16 cellular contexts compared by ENCODE assay signal in the genomic region with DNA sequence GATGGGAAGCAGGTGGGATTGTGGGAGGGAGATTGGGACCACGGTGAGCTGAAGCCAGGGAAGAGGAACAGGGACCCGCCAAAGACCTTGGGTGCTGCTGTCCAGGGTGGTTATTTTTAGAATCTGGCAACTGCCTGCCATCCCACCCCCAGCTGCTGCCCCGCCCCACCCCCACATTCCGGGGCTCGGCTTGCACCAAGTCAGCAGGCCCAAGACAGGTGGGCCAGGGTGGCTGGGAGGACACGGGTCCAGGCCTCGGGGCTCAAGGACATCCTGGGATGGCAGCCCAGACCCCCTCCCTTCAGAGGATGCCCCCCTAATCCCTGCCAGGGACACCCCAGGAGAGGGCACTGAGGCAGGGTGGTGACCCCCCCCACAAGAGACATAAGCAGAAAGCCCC. TPM values are rescaled to one million over a fixed set of nuclear protein-coding genes. Genes with fewer than 3 reads are reported as not detected.
DNase-seq lines count a peak whose midpoint lies in the region; ATAC-seq, FAIRE-seq and TF ChIP-seq lines count a peak whose summit lies in the region.
"Had no signal": no experiment of that assay in that cellular context is flagged by ENCODE, and none has a peak within 500 bp of the region (broad histone marks: within the 10 kb centered on the region; RNA-seq: fewer than 3 reads in every experiment).

No MANE protein-coding gene starts in this region.

- FAIRE-seq in frontal cortex (lab: Jason Lieb, UNC): no peak
- FAIRE-seq: D721Med had no signal

- no peak overlapping the region for H3K4me3 Mint-ChIP-seq in endodermal cell
- H3K4me3 Mint-ChIP-seq: CD4-positive, alpha-beta memory T cell had no signal

- no peak overlapping the region for H3K27ac ChIP-seq in BLaER1 treated with 17β-estradiol and CSF1 and Interleukin-3, amounts not matched to agents 10 nM and 100 nM
- H3K27ac ChIP-seq in endodermal cell (ENCODE audit: low read depth, low read length) (no peak overlapping the region), psoas muscle (peak overlapping the region; percentile 97)
- H3K27ac ChIP-seq: SJSA1 had no signal

- H3K27me3 Mint-ChIP-seq in endodermal cell (ENCODE audit: insufficient read depth): peaks cover 26% of the 10 kb centered on the region

- H3K27me3 ChIP-seq in BLaER1 treated with 17β-estradiol and CSF1 and Interleukin-3, amounts not matched to agents 10 nM and 100 nM: peaks cover 0 to 18% (median 0%) of the 10 kb centered on the region in 11 experiments; a peak in 4 of 22 replicates
- H3K27me3 ChIP-seq in endodermal cell (ENCODE audit: control insufficient read depth, insufficient read depth, low read length, poor library complexity, severe bottlenecking) (peaks cover 7% of the 10 kb centered on the region), psoas muscle (ENCODE audit: insufficient read depth in 3 of 3, low read length in 2 of 3) (no peaks in the 10 kb centered on the region)
- H3K27me3 ChIP-seq: SJSA1 had no signal

- peak; percentile 55 for ATAC-seq in left ventricle myocardium superior
- peak; percentile 56 to 63 (median 59) for ATAC-seq in psoas muscle
- no peak for ATAC-seq in GM21447 (IDR thresholded peaks at IDR 0.05; ENCODE audit: unreplicated experiment)

- H3K9me3 ChIP-seq in BLaER1 treated with 17β-estradiol and CSF1 and Interleukin-3, amounts not matched to agents 10 nM and 100 nM (replicated peaks in 1 of 11): no peaks in the 10 kb centered on the region
- no peaks in the 10 kb centered on the region for H3K9me3 ChIP-seq in endodermal cell (ENCODE audit: control insufficient read depth, low read length)
- H3K9me3 ChIP-seq in psoas muscle: no peaks in the 10 kb centered on the region
- H3K9me3 ChIP-seq: SJSA1 had no signal

- H3K27ac Mint-ChIP-seq in endodermal cell: peak overlapping the region; percentile 12
- H3K27ac Mint-ChIP-seq: CD4-positive, alpha-beta memory T cell had no signal

- peaks cover 0 to 6% (median 0%) of the 10 kb centered on the region in 11 experiments; a peak in 1 of 22 replicates for H4K20me1 ChIP-seq in BLaER1 treated with 17β-estradiol and CSF1 and Interleukin-3, amounts not matched to agents 10 nM and 100 nM

- DNase-seq in endodermal cell: no peak
- peak; percentile 80 for DNase-seq in left ventricle myocardium superior
- DNase-seq in psoas muscle: peak; percentile 69 to 86
- no peak for DNase-seq in frontal cortex (ENCODE audit: low spot score in 2 of 2)
- DNase-seq in NCI-H774 (lab: John Stamatoyannopoulos, UW): no peak
- DNase-seq in NCI-H2196 treated with DMSO at 0.1 percent for 48 hours (lab: John Stamatoyannopoulos, UW; ENCODE audit: unreplicated experiment): no peak
- DNase-seq: CD4-positive, alpha-beta memory T cell; Kasumi-1; NCI-H187; NCI-H446 treated with DMSO at 0.1 percent for 48 hours had no signal

- H3K36me3 ChIP-seq in BLaER1 treated with 17β-estradiol and CSF1 and Interleukin-3, amounts not matched to agents 10 nM and 100 nM: no peaks in the 10 kb centered on the region
- H3K36me3 ChIP-seq in endodermal cell (ENCODE audit: control insufficient read depth, insufficient read depth, low read length) (no peaks in the 10 kb centered on the region), psoas muscle (ENCODE audit: insufficient read depth in 1 of 2, low read depth in 1 of 2) (peaks cover 0 to 23% of the 10 kb centered on the region in 2 donors)
- H3K36me3 ChIP-seq: SJSA1 had no signal

- H3K4me1 ChIP-seq in BLaER1 treated with 17β-estradiol and CSF1 and Interleukin-3, amounts not matched to agents 10 nM and 100 nM: peaks cover 13 to 44% (median 37%) of the 10 kb centered on the region in 10 experiments; a peak in 19 of 20 replicates
- H3K4me1 ChIP-seq in endodermal cell (ENCODE audit: control insufficient read depth, insufficient read depth, low read length): peaks cover 9% of the 10 kb centered on the region
- H3K4me1 ChIP-seq in psoas muscle: peaks cover 18% of the 10 kb centered on the region

- no peak overlapping the region for H3K4me3 ChIP-seq in BLaER1 treated with 17β-estradiol and CSF1 and Interleukin-3, amounts not matched to agents 10 nM and 100 nM
- H3K4me3 ChIP-seq in endodermal cell (ENCODE audit: low read length): no peak overlapping the region
- H3K4me3 ChIP-seq in psoas muscle: peak overlapping the region; percentile 66
- H3K4me3 ChIP-seq: SJSA1 had no signal

- 90% methylated on average over 7 of the region's 7 CpGs; no CpG with 5 or more reads in 1 of the 2 experiments for WGBS in endodermal cell (ENCODE audit: insufficient coverage in 1 of 2, insufficient read length in 1 of 2), 2 experiments
- 19 to 20% (median 19%) methylated on average over 6 to 7 of the region's 7 CpGs for WGBS in psoas muscle, 3 donors

- H3K4me2 ChIP-seq in BLaER1 treated with 17β-estradiol and CSF1 and Interleukin-3, amounts not matched to agents 10 nM and 100 nM: peak overlapping the region in 7 of 11 experiments; percentile 52 to 93 (median 81); a peak in 12 of 22 replicates

- peak overlapping the region in 1 of 11 experiments; percentile 28; a peak in 2 of 22 replicates for H3K9ac ChIP-seq in BLaER1 treated with 17β-estradiol and CSF1 and Interleukin-3, amounts not matched to agents 10 nM and 100 nM
- H3K9ac ChIP-seq in endodermal cell (ENCODE audit: extremely low read depth, low read length, poor library complexity, severe bottlenecking): no peak overlapping the region

- no peaks in the 10 kb centered on the region for H3K9me3 Mint-ChIP-seq in endodermal cell
- H3K9me3 Mint-ChIP-seq: CD4-positive, alpha-beta memory T cell had no signal

- no peaks in the 10 kb centered on the region for H3K36me3 Mint-ChIP-seq in endodermal cell (ENCODE audit: low read depth)
- H3K36me3 Mint-ChIP-seq: CD4-positive, alpha-beta memory T cell had no signal

- TF ChIP-seq CTCF in endodermal cell (conservative IDR thresholded peaks at IDR 0.05) (no peak), psoas muscle (IDR thresholded peaks at IDR 0.05) (no peak)

- intact Hi-C loops in left ventricle myocardium superior (cut with micrococcal nuclease) (no loop called here), psoas muscle (cut with DNase I) (loop anchor here in 1 of 2 donors (10.0 kb wide), 1 partner anchor 173 kb away; a partner anchor contains a TSS)

- peaks cover 14% of the 10 kb centered on the region for H3K4me1 Mint-ChIP-seq in endodermal cell

RNA-seq across cellular contexts. Expression of a gene that starts 0.8 kb away (rescaled TPM):
- total RNA-seq in endodermal cell: 1 to 10 TPM; 2.7 to 3.7 TPM
- 0.89 TPM for polyA plus RNA-seq in endodermal cell (2013, experiment 1 of 2)
- 0.70 TPM for polyA plus RNA-seq in endodermal cell (2013, experiment 2 of 2)
- 6,589 TPM for total RNA-seq in left ventricle myocardium superior
- total RNA-seq in psoas muscle: over 10,000 TPM in 3 of 4 donors, 1,000 to 10,000 TPM in 1; 9,755 to 16,244 (median 12,984) TPM
- over 10,000 TPM in 2 of 3 donors, 1,000 to 10,000 TPM in 1; 9,503 to 23,818 (median 21,473) TPM for polyA plus RNA-seq in psoas muscle
- total RNA-seq in frontal cortex: not detected
- total RNA-seq: A673; CD4-positive, alpha-beta memory T cell; H4; SJSA1 had no signal
- polyA plus RNA-seq: CD4-positive, alpha-beta memory T cell had no signal

RNA-seq across cellular contexts. Expression of a gene that starts 18.7 kb away (rescaled TPM):
- total RNA-seq in endodermal cell: 1 to 10 TPM; 3.6 to 4.8 TPM
- polyA plus RNA-seq in endodermal cell (2013, experiment 1 of 2): 0.39 TPM
- polyA plus RNA-seq in endodermal cell (2013, experiment 2 of 2): 0.62 TPM
- total RNA-seq in left ventricle myocardium superior: not detected
- under 1 TPM in 2 of 4 donors, not detected in 2; 0.11 to 0.27 TPM for total RNA-seq in psoas muscle
- polyA plus RNA-seq in psoas muscle: under 1 TPM in 2 of 3 donors, not detected in 1; 0.03 to 0.05 TPM
- 0.41 TPM for total RNA-seq in frontal cortex
- total RNA-seq: CD4-positive, alpha-beta memory T cell; H4 had no signal
- polyA plus RNA-seq: CD4-positive, alpha-beta memory T cell had no signal

RNA-seq across cellular contexts. Expression of a gene that starts 48.5 kb away (rescaled TPM):
- total RNA-seq in endodermal cell (100 to 1,000 TPM in 1 of 2 donors, 10 to 100 TPM in 1; 87.9 to 105 TPM), left ventricle myocardium superior (9.9 TPM), psoas muscle (10 to 100 TPM in 3 of 4 donors, 1 to 10 TPM in 1; 9.3 to 16.4 (median 12.5) TPM), frontal cortex (14.3 TPM)
- polyA plus RNA-seq in endodermal cell (2013, experiment 1 of 2): 62.3 TPM
- polyA plus RNA-seq in endodermal cell (2013, experiment 2 of 2): 51.6 TPM
- polyA plus RNA-seq in psoas muscle: 1 to 10 TPM; 5.0 to 8.3 (median 5.3) TPM

Comparison
In these comparisons a context has a peak if more than half of its experiments do, and no peak if none do; other contexts are left out.
1. DNase-seq: peak in left ventricle myocardium superior (single experiment) and psoas muscle (2 of 2); none in endodermal cell (single experiment), frontal cortex (0 of 2), NCI-H774 (single experiment) and NCI-H2196 treated with DMSO at 0.1 percent for 48 hours (single experiment).
2. RNA of a gene that starts 0.8 kb away (total RNA-seq): 9,755 to 16,244 TPM in psoas muscle and 6,589 TPM in left ventricle myocardium superior (single experiment); 2.7 to 3.7 TPM in endodermal cell and not detected in frontal cortex (single experiment); every median in the first group is over 1,000 times any median in the second.